Comparison of ENCODE assay signal across 8 cellular contexts in the genomic region with DNA sequence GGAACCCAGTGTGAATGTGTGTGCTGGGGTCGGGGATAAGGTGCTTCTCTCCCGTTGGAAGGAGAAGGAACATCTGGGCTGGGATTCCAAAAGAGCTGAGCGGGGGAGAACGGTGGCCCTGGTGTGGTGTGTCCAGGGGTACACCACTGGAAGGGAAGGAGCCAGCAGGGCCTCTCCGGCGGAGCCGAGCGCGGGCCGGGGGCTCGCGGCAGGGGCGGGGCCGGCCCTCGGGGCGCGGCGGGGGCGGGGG. TPM values are rescaled to one million over a fixed set of nuclear protein-coding genes. Genes with fewer than 3 reads are reported as not detected.
DNase-seq lines count a peak whose midpoint lies in the region; ATAC-seq and TF ChIP-seq lines count a peak whose summit lies in the region.

No MANE protein-coding gene starts in this region.

- in situ Hi-C loops in Caki2 (cut with HindIII; ENCODE audit: low pct_unique_long_range_greater_than_20kb, low sequenced_read_pairs), result no loop called here

- TF ChIP-seq CTCF in Loucy (conservative IDR thresholded peaks at IDR 0.05; ENCODE audit: low read length) (no peak), coronary artery (IDR thresholded peaks at IDR 0.05) (no peak), osteoblast (IDR thresholded peaks at IDR 0.05; ENCODE audit: extremely low read depth, low read depth, low read length) (no peak)

- no peak for ATAC-seq in HG03565 (IDR thresholded peaks at IDR 0.05; ENCODE audit: unreplicated experiment)
- ATAC-seq in HG03521 (IDR thresholded peaks at IDR 0.05; ENCODE audit: unreplicated experiment), result no peak

- DNase-seq in Caki2 (ENCODE audit: low read depth) (peak; percentile 12), coronary artery (ENCODE audit: low spot score) (no peak), osteoblast (ENCODE audit: insufficient read length, low spot score, missing footprints) (no peak), SKM-1 treated with dmso at 0.1 percent for 144 hours (lab: John Stamatoyannopoulos, UW; ENCODE audit: unreplicated experiment) (no peak)
- no peak for DNase-seq in activated CD4-positive, alpha-beta T cell treated with anti-CD3 and anti-CD28 coated beads for 48 hours

- H3K4me1 ChIP-seq in Loucy (ENCODE audit: insufficient read depth, low read length, poor library complexity, severe bottlenecking) (peaks cover 28% of the 10 kb centered on the region), osteoblast (ENCODE audit: insufficient read depth, low read length) (peaks cover 11% of the 10 kb centered on the region)

- H3K9me2 ChIP-seq in Loucy (replicated peaks; ENCODE audit: low read depth, low read length), result no peaks in the 10 kb centered on the region

- H3K79me2 ChIP-seq in Loucy (ENCODE audit: insufficient read depth, low read length) (peaks cover 14% of the 10 kb centered on the region; the same call in 1 of the 2 replicates), osteoblast (ENCODE audit: insufficient read depth, low read length) (no peaks in the 10 kb centered on the region)

- peaks cover 8% of the 10 kb centered on the region for H4K20me1 ChIP-seq in Loucy (ENCODE audit: insufficient read depth, low read length, poor library complexity, severe bottlenecking)
- H4K20me1 ChIP-seq in osteoblast (ENCODE audit: insufficient read depth, low read length), result no peaks in the 10 kb centered on the region

- H2AFZ ChIP-seq in Loucy (ENCODE audit: low read length), result peak overlapping the region; percentile 100
- H2AFZ ChIP-seq in osteoblast (ENCODE audit: low read length), result peak overlapping the region; percentile 87

- H3K27ac ChIP-seq in coronary artery (no peak overlapping the region), osteoblast (ENCODE audit: low read depth, low read length) (no peak overlapping the region)

- H3K9ac ChIP-seq in Loucy (ENCODE audit: low read depth, low read length, poor library complexity, severe bottlenecking), result peak overlapping the region; percentile 56

- no peaks in the 10 kb centered on the region for H3K27me3 ChIP-seq in Loucy (ENCODE audit: insufficient read depth, low read length, poor library complexity, severe bottlenecking)
- H3K27me3 ChIP-seq in osteoblast (ENCODE audit: insufficient read depth, low read length), result peaks cover 3% of the 10 kb centered on the region

- no peaks in the 10 kb centered on the region for H3K36me3 ChIP-seq in Loucy (ENCODE audit: insufficient read depth, low read length)
- H3K36me3 ChIP-seq in osteoblast (ENCODE audit: insufficient read depth, low read length), result no peaks in the 10 kb centered on the region

- H3K9me3 ChIP-seq in Loucy (ENCODE audit: insufficient read depth, low read depth, low read length), result no peaks in the 10 kb centered on the region
- no peaks in the 10 kb centered on the region for H3K9me3 ChIP-seq in osteoblast (ENCODE audit: low read depth, low read length)

- H3F3A ChIP-seq in Loucy (ENCODE audit: low read depth), result no peaks in the 10 kb centered on the region

- H3K4me2 ChIP-seq in Loucy (ENCODE audit: low read depth, low read length, poor library complexity, severe bottlenecking) (peak overlapping the region; percentile 77), osteoblast (ENCODE audit: insufficient read depth, low read length) (peak overlapping the region; percentile 74)

- H3K4me3 ChIP-seq in Loucy (ENCODE audit: low read length, poor library complexity, severe bottlenecking) (peak overlapping the region; percentile 77), coronary artery (peak overlapping the region; percentile 74), osteoblast (ENCODE audit: insufficient read depth, low read length) (peak overlapping the region; percentile 71)

RNA-seq across cellular contexts. Expression of a gene that starts 0.2 kb away (rescaled TPM):
- total RNA-seq in Caki2 (2014; rRNA removed; shearing (Covaris generic); ENCODE audit: low replicate concordance), result 37.8 and 68.1 TPM in 2 replicates
- total RNA-seq in osteoblast, result 2.2 and 2.4 TPM in 2 replicates

RNA-seq across cellular contexts. Expression of a gene that starts 57.1 kb away (rescaled TPM):
- total RNA-seq in Caki2 (2014; rRNA removed; shearing (Covaris generic); ENCODE audit: low replicate concordance), result 570 and 785 TPM in 2 replicates
- total RNA-seq in osteoblast, result 181 and 198 TPM in 2 replicates

Comparison
In these comparisons a context has a peak if more than half of its experiments do, and no peak if none do; other contexts are left out.
1. RNA of a gene that starts 0.2 kb away (total RNA-seq): 37.8 to 68.1 TPM in Caki2; 2.2 to 2.4 TPM in osteoblast; every median in the first group is over 10 times any median in the second.
2. Peak in every context shown above with its lines, with median percentiles within 50 percentile points of each other: H3K4me3 ChIP-seq.